12 cellular contexts compared by ENCODE assay signal in genomic region chr6:139888691-139889122, GRCh38.
DNase-seq lines count a peak whose midpoint lies in the region; ATAC-seq and TF ChIP-seq lines count a peak whose summit lies in the region.
"Had no signal": no experiment of that assay in that cellular context is flagged by ENCODE, and none has a peak within 500 bp of the region (broad histone marks: within the 10 kb centered on the region; RNA-seq: fewer than 3 reads in every experiment).

No MANE protein-coding gene starts in this region.

- intact Hi-C loops in transverse colon (cut with DNase I; ENCODE audit: low total_unique reads): no loop called here

- TF ChIP-seq EP300 in transverse colon (IDR thresholded peaks at IDR 0.05; ENCODE audit: low read depth): no peak

- in situ Hi-C loops in HAP-1 (cut with MboI; ENCODE audit: low sequenced_read_pairs) (no loop called here), SK-MEL-5 (cut with HindIII; ENCODE audit: low pct_unique_long_range_greater_than_20kb, low sequenced_read_pairs) (no loop called here), transverse colon (cut with MboI; ENCODE audit: low pct_ligation_motif_present in 1 of 4, low pct_unique_long_range_greater_than_20kb in 1 of 4, low sequenced_read_pairs in 3 of 4) (loop anchor here in 1 of 4 donors (25.0 kb wide), 1 partner anchor 501 kb away; no protein-coding TSS in a partner anchor)

- H3K4me1 ChIP-seq in HAP-1 (peaks cover 26% of the 10 kb centered on the region), iPS-18a (ENCODE audit: control insufficient read depth, low read depth, low read length) (peaks cover 56% of the 10 kb centered on the region), smooth muscle cell (ENCODE audit: low read depth) (peaks cover 42% of the 10 kb centered on the region), transverse colon (peaks cover 0 to 2% (median 0%) of the 10 kb centered on the region in 4 donors)

- DNase-seq in HAP-1 (ENCODE audit: low spot score in 2 of 2) (peak; percentile 65 to 76), SK-MEL-5 (ENCODE audit: low read depth, low spot score) (peak; percentile 74), smooth muscle cell (lab: John Stamatoyannopoulos, UW; ENCODE audit: unreplicated experiment) (no peak), AG08396 (ENCODE audit: low spot score) (no peak), transverse colon (no peak)
- DNase-seq: activated CD8-positive, alpha-beta memory T cell treated with anti-CD3 and anti-CD28 coated beads, Interleukin-2, amount 50 U/mL, for 48 hours; DMS53; heart right ventricle; NCI-H1694 treated with DMSO at 0.1 percent for 48 hours; PC-9 had no signal

- H3K4me2 ChIP-seq in smooth muscle cell: no peak overlapping the region
- H3K4me2 ChIP-seq: PC-9 had no signal

- TF ChIP-seq POLR2A in transverse colon (IDR thresholded peaks at IDR 0.05): no peak

- no peaks in the 10 kb centered on the region for H3F3A ChIP-seq in smooth muscle cell (ENCODE audit: low read depth)

- no peaks in the 10 kb centered on the region for H4K20me1 ChIP-seq in smooth muscle cell (ENCODE audit: low read depth)

- peak overlapping the region; percentile 54 for H3K27ac ChIP-seq in iPS-18a (ENCODE audit: low read length)
- H3K27ac ChIP-seq in smooth muscle cell (ENCODE audit: low read depth): no peak overlapping the region
- no peak overlapping the region for H3K27ac ChIP-seq in transverse colon
- H3K27ac ChIP-seq: heart right ventricle, PC-9 had no signal

- no peak for TF ChIP-seq CTCF in smooth muscle cell (IDR thresholded peaks at IDR 0.05; ENCODE audit: borderline replicate concordance, insufficient read depth, poor library complexity, severe bottlenecking)
- TF ChIP-seq CTCF in transverse colon (IDR thresholded peaks at IDR 0.05): no peak

- no peaks in the 10 kb centered on the region for H3K27me3 ChIP-seq in HAP-1 (ENCODE audit: low read depth)
- no peaks in the 10 kb centered on the region for H3K27me3 ChIP-seq in iPS-18a (ENCODE audit: control insufficient read depth, insufficient read depth, low read length)
- H3K27me3 ChIP-seq in smooth muscle cell (ENCODE audit: low read depth): no peaks in the 10 kb centered on the region
- no peaks in the 10 kb centered on the region for H3K27me3 ChIP-seq in transverse colon
- H3K27me3 ChIP-seq: heart right ventricle had no signal

- WGBS in smooth muscle cell (ENCODE audit: low lambda C conversion rate): 8% methylated on average over 3 of the region's 3 CpGs
- WGBS in transverse colon (ENCODE audit: low coverage in 1 of 2), 2 donors: 76 to 91% methylated on average over 3 of the region's 3 CpGs

- no peak for ATAC-seq in HG02852 (IDR thresholded peaks at IDR 0.05; ENCODE audit: unreplicated experiment)
- ATAC-seq: heart right ventricle had no signal

- H3K9me3 ChIP-seq in HAP-1: no peaks in the 10 kb centered on the region
- H3K9me3 ChIP-seq in iPS-18a (ENCODE audit: control insufficient read depth, low read depth, low read length): no peaks in the 10 kb centered on the region
- H3K9me3 ChIP-seq in smooth muscle cell (replicated peaks; ENCODE audit: low read depth): no peaks in the 10 kb centered on the region
- H3K9me3 ChIP-seq in transverse colon: no peaks in the 10 kb centered on the region
- H3K9me3 ChIP-seq: heart right ventricle had no signal

- no peaks in the 10 kb centered on the region for H3K79me2 ChIP-seq in smooth muscle cell (ENCODE audit: low read depth)

- H3K9ac ChIP-seq in iPS-18a (ENCODE audit: low read length): peak overlapping the region; percentile 41
- no peak overlapping the region for H3K9ac ChIP-seq in smooth muscle cell (ENCODE audit: low read depth)

- H3K4me3 ChIP-seq in HAP-1: no peak overlapping the region
- peak overlapping the region; percentile 36 for H3K4me3 ChIP-seq in iPS-18a (ENCODE audit: low read length)
- no peak overlapping the region for H3K4me3 ChIP-seq in smooth muscle cell
- H3K4me3 ChIP-seq in transverse colon: no peak overlapping the region
- H3K4me3 ChIP-seq: heart right ventricle, PC-9 had no signal

- peak overlapping the region; percentile 65 for H2AFZ ChIP-seq in smooth muscle cell (ENCODE audit: low read depth)

- H3K36me3 ChIP-seq in HAP-1 (replicated peaks) (no peaks in the 10 kb centered on the region), iPS-18a (ENCODE audit: control insufficient read depth, low read depth, low read length) (no peaks in the 10 kb centered on the region), smooth muscle cell (ENCODE audit: low read depth) (no peaks in the 10 kb centered on the region), transverse colon (no peaks in the 10 kb centered on the region)
- H3K36me3 ChIP-seq: heart right ventricle had no signal

Comparison
In these comparisons a context has a peak if more than half of its experiments do, and no peak if none do; other contexts are left out.
1. DNase-seq: peak in HAP-1 (2 of 2) and SK-MEL-5 (single experiment); none in smooth muscle cell (single experiment), AG08396 (single experiment) and transverse colon (single experiment).